Comparison of ENCODE assay signal across 8 cellular contexts in the genomic region with DNA sequence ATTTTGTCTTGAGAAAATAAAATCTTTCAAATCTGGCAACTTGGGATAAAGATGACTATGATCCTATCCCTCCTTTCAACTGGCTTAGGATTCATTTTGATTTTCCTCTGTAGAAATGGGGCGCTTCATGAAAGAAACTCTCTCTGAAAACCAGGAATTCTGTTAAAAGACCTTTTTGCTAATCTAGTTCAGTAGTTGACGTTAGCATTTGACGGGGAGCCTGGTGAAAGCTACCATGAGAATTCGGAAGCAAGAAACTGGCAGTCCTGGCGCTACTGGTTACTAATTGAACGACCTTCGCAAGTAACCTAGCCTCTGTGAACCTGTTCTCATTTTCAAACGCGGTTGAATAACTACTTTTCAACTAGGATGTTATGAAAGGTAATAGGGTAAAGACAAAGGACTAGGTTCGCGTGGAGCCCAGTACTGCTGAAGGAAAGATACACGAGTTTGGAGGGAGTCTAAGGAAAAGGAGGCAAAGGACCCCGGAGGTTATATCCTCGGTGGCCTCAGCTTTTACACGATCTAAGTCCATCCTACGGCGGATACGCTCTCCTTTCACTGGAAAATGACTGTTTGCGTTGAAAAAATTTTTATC. TPM values are rescaled to one million over a fixed set of nuclear protein-coding genes. Genes with fewer than 3 reads are reported as not detected.
DNase-seq lines count a peak whose midpoint lies in the region; ATAC-seq and TF ChIP-seq lines count a peak whose summit lies in the region.

No MANE protein-coding gene starts in this region.

- H3K9me3 Mint-ChIP-seq in GM23338 = no peaks in the 10 kb centered on the region; the same call in 2 of the 3 replicates

- peak overlapping the region; percentile 79 for H3K4me2 ChIP-seq in GM23338

- peak overlapping the region; percentile 96 for H3K4me3 Mint-ChIP-seq in GM23338

- intact Hi-C loops in posterior vena cava (cut with DNase I) = no loop called here

- H3K4me3 ChIP-seq in GM12864 (ENCODE audit: low read depth, low read length) = peak overlapping the region; percentile 96
- H3K4me3 ChIP-seq in GM23338 = peak overlapping the region; percentile 57
- H3K4me3 ChIP-seq in coronary artery = peak overlapping the region; percentile 83
- peak overlapping the region; percentile 88 for H3K4me3 ChIP-seq in mononuclear cell (ENCODE audit: low read length)

- H3F3A ChIP-seq in GM23338 (replicated peaks; ENCODE audit: low read depth) = peaks cover 4% of the 10 kb centered on the region

- no peaks in the 10 kb centered on the region for H3K36me3 ChIP-seq in GM23338 (ENCODE audit: insufficient read depth)

- H4K20me1 ChIP-seq in GM23338 (replicated peaks; ENCODE audit: insufficient read depth) = no peaks in the 10 kb centered on the region

- H3K9me2 ChIP-seq in GM23338 (ENCODE audit: insufficient read depth) = no peaks in the 10 kb centered on the region

- peaks cover 26% of the 10 kb centered on the region for H3K4me1 ChIP-seq in GM23338 (ENCODE audit: insufficient read depth)
- peaks cover 17% of the 10 kb centered on the region for H3K4me1 ChIP-seq in mononuclear cell (ENCODE audit: insufficient read depth, low read length)

- peak overlapping the region; percentile 99 for H3K27ac Mint-ChIP-seq in GM23338

- no peak for DNase-seq in GM12864 (ENCODE audit: low read depth)
- DNase-seq in GM23338 (ENCODE audit: low spot score) = peak; percentile 37
- peak; percentile 3 for DNase-seq in NCI-H460 (ENCODE audit: extremely low read depth, low read depth)
- DNase-seq in coronary artery (ENCODE audit: low spot score) = no peak
- DNase-seq in posterior vena cava (ENCODE audit: low spot score) = no peak
- no peak for DNase-seq in COR-L47 (lab: John Stamatoyannopoulos, UW)
- no peak for DNase-seq in NCI-H128 (lab: John Stamatoyannopoulos, UW; ENCODE audit: unreplicated experiment)

- no peaks in the 10 kb centered on the region for H3K9me3 ChIP-seq in mononuclear cell (ENCODE audit: low read depth, low read length)

- H2AFZ ChIP-seq in GM23338 = no peak overlapping the region

- H3K27me3 ChIP-seq in GM23338 (ENCODE audit: insufficient read depth) (no peaks in the 10 kb centered on the region), mononuclear cell (ENCODE audit: insufficient read depth, low read length) (no peaks in the 10 kb centered on the region)

- H3K27me3 Mint-ChIP-seq in GM23338 (ENCODE audit: insufficient read depth, low read depth, poor library complexity) = peaks cover 2% of the 10 kb centered on the region

- H3K36me3 Mint-ChIP-seq in GM23338 (ENCODE audit: low read depth) = no peaks in the 10 kb centered on the region; the same call in 1 of the 3 replicates

- peaks cover 9% of the 10 kb centered on the region; the same call in 1 of the 2 replicates for H3K79me2 ChIP-seq in GM23338 (replicated peaks; ENCODE audit: insufficient read depth)

- H3K4me1 Mint-ChIP-seq in GM23338 = peaks cover 27% of the 10 kb centered on the region

- ATAC-seq in GM23338 = peak; percentile 12

- H3K27ac ChIP-seq in GM23338 (ENCODE audit: low read depth) (peak overlapping the region; percentile 97), coronary artery (peak overlapping the region; percentile 90 to 94)

- TF ChIP-seq CTCF in GM12864 (IDR thresholded peaks at IDR 0.05; ENCODE audit: low read depth, low read length, missing control alignments) = no peak
- TF ChIP-seq CTCF in GM23338 (conservative IDR thresholded peaks at IDR 0.05; ENCODE audit: low read depth in 2 of 2) = no peak
- no peak for TF ChIP-seq CTCF in coronary artery (IDR thresholded peaks at IDR 0.05)

TF ChIP-seq in GM23338, 12 proteins besides CTCF, POLR2A, EP300 and RAD21:
- TF ChIP-seq, protein P1, sequence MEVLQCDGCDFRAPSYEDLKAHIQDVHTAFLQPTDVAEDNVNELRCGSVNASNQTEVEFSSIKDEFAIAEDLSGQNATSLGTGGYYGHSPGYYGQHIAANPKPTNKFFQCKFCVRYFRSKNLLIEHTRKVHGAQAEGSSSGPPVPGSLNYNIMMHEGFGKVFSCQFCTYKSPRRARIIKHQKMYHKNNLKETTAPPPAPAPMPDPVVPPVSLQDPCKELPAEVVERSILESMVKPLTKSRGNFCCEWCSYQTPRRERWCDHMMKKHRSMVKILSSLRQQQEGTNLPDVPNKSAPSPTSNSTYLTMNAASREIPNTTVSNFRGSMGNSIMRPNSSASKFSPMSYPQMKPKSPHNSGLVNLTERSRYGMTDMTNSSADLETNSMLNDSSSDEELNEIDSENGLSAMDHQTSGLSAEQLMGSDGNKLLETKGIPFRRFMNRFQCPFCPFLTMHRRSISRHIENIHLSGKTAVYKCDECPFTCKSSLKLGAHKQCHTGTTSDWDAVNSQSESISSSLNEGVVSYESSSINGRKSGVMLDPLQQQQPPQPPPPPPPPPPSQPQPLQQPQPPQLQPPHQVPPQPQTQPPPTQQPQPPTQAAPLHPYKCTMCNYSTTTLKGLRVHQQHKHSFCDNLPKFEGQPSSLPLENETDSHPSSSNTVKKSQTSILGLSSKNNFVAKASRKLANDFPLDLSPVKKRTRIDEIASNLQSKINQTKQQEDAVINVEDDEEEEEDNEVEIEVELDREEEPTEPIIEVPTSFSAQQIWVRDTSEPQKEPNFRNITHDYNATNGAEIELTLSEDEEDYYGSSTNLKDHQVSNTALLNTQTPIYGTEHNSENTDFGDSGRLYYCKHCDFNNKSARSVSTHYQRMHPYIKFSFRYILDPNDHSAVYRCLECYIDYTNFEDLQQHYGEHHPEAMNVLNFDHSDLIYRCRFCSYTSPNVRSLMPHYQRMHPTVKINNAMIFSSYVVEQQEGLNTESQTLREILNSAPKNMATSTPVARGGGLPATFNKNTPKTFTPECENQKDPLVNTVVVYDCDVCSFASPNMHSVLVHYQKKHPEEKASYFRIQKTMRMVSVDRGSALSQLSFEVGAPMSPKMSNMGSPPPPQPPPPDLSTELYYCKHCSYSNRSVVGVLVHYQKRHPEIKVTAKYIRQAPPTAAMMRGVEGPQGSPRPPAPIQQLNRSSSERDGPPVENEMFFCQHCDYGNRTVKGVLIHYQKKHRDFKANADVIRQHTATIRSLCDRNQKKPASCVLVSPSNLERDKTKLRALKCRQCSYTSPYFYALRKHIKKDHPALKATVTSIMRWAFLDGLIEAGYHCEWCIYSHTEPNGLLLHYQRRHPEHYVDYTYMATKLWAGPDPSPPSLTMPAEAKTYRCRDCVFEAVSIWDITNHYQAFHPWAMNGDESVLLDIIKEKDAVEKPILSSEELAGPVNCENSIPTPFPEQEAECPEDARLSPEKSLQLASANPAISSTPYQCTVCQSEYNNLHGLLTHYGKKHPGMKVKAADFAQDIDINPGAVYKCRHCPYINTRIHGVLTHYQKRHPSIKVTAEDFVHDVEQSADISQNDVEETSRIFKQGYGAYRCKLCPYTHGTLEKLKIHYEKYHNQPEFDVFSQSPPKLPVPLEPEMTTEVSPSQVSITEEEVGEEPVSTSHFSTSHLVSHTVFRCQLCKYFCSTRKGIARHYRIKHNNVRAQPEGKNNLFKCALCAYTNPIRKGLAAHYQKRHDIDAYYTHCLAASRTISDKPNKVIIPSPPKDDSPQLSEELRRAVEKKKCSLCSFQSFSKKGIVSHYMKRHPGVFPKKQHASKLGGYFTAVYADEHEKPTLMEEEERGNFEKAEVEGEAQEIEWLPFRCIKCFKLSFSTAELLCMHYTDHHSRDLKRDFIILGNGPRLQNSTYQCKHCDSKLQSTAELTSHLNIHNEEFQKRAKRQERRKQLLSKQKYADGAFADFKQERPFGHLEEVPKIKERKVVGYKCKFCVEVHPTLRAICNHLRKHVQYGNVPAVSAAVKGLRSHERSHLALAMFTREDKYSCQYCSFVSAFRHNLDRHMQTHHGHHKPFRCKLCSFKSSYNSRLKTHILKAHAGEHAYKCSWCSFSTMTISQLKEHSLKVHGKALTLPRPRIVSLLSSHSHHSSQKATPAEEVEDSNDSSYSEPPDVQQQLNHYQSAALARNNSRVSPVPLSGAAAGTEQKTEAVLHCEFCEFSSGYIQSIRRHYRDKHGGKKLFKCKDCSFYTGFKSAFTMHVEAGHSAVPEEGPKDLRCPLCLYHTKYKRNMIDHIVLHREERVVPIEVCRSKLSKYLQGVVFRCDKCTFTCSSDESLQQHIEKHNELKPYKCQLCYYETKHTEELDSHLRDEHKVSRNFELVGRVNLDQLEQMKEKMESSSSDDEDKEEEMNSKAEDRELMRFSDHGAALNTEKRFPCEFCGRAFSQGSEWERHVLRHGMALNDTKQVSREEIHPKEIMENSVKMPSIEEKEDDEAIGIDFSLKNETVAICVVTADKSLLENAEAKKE (CRISPR knock-in tag; IDR thresholded peaks at IDR 0.05) = no peak
- no peak for TF ChIP-seq POLR2AphosphoS5 (IDR thresholded peaks at IDR 0.05; ENCODE audit: low read depth)

RNA-seq across cellular contexts. Expression of a gene that starts 0.6 kb away (rescaled TPM):
- 28.1 and 29.3 TPM in 2 replicates for total RNA-seq in GM23338 (2014; rRNA removed; shearing (Covaris generic))
- 14.2 and 16.6 TPM in 2 replicates for polyA plus RNA-seq in GM23338 (2016; fragmentation: Nextera tagmentation; extraction: Ambion mirVana)
- total RNA-seq in NCI-H460 (2014; rRNA removed; shearing (Covaris generic)) = 18.1 and 21.6 TPM in 2 replicates
- polyA plus RNA-seq in NCI-H460 (2014; cell fraction: nucleus; rRNA removed) = 73.2 and 86.3 TPM in 2 replicates
- total RNA-seq in mononuclear cell (10.3 TPM), posterior vena cava (10 to 100 TPM; 18.6 to 22.4 TPM)

RNA-seq across cellular contexts. Expression of a gene that starts 24.9 kb away (rescaled TPM):
- total RNA-seq in GM23338 (2014; rRNA removed; shearing (Covaris generic)) = 0.31 and 1.6 TPM in 2 replicates
- 0.56 and 1.5 TPM in 2 replicates for polyA plus RNA-seq in GM23338 (2016; fragmentation: Nextera tagmentation; extraction: Ambion mirVana)
- 0.64 and 1.4 TPM in 2 replicates for total RNA-seq in NCI-H460 (2014; rRNA removed; shearing (Covaris generic))
- polyA plus RNA-seq in NCI-H460 (2014; cell fraction: nucleus; rRNA removed) = 1.4 TPM in 1 of 2 replicates, not detected in the other
- total RNA-seq in mononuclear cell (not detected), posterior vena cava (under 1 TPM in 1 of 2 donors, not detected in 1; 0.37 TPM)

RNA-seq across cellular contexts. Expression of a gene that starts 25.7 kb away (rescaled TPM):
- total RNA-seq in GM23338 (2014; rRNA removed; shearing (Covaris generic)) = 164 and 207 TPM in 2 replicates
- 94.9 and 102 TPM in 2 replicates for polyA plus RNA-seq in GM23338 (2016; fragmentation: Nextera tagmentation; extraction: Ambion mirVana)
- total RNA-seq in NCI-H460 (2014; rRNA removed; shearing (Covaris generic)) = 10.0 and 10.6 TPM in 2 replicates
- 32.3 and 33.8 TPM in 2 replicates for polyA plus RNA-seq in NCI-H460 (2014; cell fraction: nucleus; rRNA removed)
- total RNA-seq in mononuclear cell = 0.52 TPM
- total RNA-seq in posterior vena cava = 10 to 100 TPM; 40.7 to 57.7 TPM

RNA-seq across cellular contexts. Expression of a gene that starts 30.4 kb away (rescaled TPM):
- total RNA-seq in GM23338 (2014; rRNA removed; shearing (Covaris generic)) = 5.6 and 6.8 TPM in 2 replicates
- polyA plus RNA-seq in GM23338 (2016; fragmentation: Nextera tagmentation; extraction: Ambion mirVana) = 3.6 and 3.9 TPM in 2 replicates
- 0.97 and 1.3 TPM in 2 replicates for total RNA-seq in NCI-H460 (2014; rRNA removed; shearing (Covaris generic))
- 2.0 and 2.4 TPM in 2 replicates for polyA plus RNA-seq in NCI-H460 (2014; cell fraction: nucleus; rRNA removed)
- total RNA-seq in mononuclear cell (0.10 TPM), posterior vena cava (10 to 100 TPM in 1 of 2 donors, 1 to 10 TPM in 1; 6.2 to 10.1 TPM)

RNA-seq across cellular contexts. Expression of a gene that starts 53.2 kb away (rescaled TPM):
- total RNA-seq in GM23338 (2014; rRNA removed; shearing (Covaris generic)) = 13.7 and 25.6 TPM in 2 replicates
- 5.6 TPM in 2 replicates for polyA plus RNA-seq in GM23338 (2016; fragmentation: Nextera tagmentation; extraction: Ambion mirVana)
- total RNA-seq in NCI-H460 (2014; rRNA removed; shearing (Covaris generic)) = 0.59 and 0.87 TPM in 2 replicates
- 4.4 and 13.3 TPM in 2 replicates for polyA plus RNA-seq in NCI-H460 (2014; cell fraction: nucleus; rRNA removed)
- total RNA-seq in mononuclear cell = not detected
- total RNA-seq in posterior vena cava = 1 to 10 TPM; 3.0 to 3.2 TPM

Comparison
In these comparisons a context has a peak if more than half of its experiments do, and no peak if none do; other contexts are left out.
1. DNase-seq: peak in GM23338 (single experiment) and NCI-H460 (single experiment); none in GM12864 (single experiment), coronary artery (single experiment), posterior vena cava (single experiment), COR-L47 (single experiment) and NCI-H128 (single experiment).
2. Peak in every context shown above with its lines, with median percentiles within 50 percentile points of each other: H3K4me3 ChIP-seq.